7 cellular contexts compared by ENCODE assay signal in genomic region chr1:159011701-159012100, GRCh38. TPM values are rescaled to one million over a fixed set of nuclear protein-coding genes. Genes with fewer than 3 reads are reported as not detected.
DNase-seq lines count a peak whose midpoint lies in the region; ATAC-seq and TF ChIP-seq lines count a peak whose summit lies in the region.

No MANE protein-coding gene starts in this region.

- TF ChIP-seq EP300 in esophagus muscularis mucosa (IDR thresholded peaks at IDR 0.05) = no peak

- TF ChIP-seq POLR2A in GM19193 (IDR thresholded peaks at IDR 0.05; ENCODE audit: extremely low read depth, insufficient read depth, insufficient read length) (peak; percentile 4), esophagus muscularis mucosa (IDR thresholded peaks at IDR 0.05; ENCODE audit: low read depth) (no peak)

- H3K27ac Mint-ChIP-seq in T-cell = peak overlapping the region; percentile 92 to 97

- TF ChIP-seq CTCF in esophagus muscularis mucosa (IDR thresholded peaks at IDR 0.05) = no peak
- TF ChIP-seq CTCF in smooth muscle cell (IDR thresholded peaks at IDR 0.05; ENCODE audit: borderline replicate concordance, insufficient read depth, poor library complexity, severe bottlenecking) = no peak
- no peak for TF ChIP-seq CTCF in GM10248 (IDR thresholded peaks at IDR 0.05; ENCODE audit: control extremely low read depth, extremely low read depth, low read depth, missing control alignments)

- peak overlapping the region; percentile 89 to 96 (median 90) for H3K4me3 Mint-ChIP-seq in T-cell

- CTCF ChIA-PET in T-cell (lab: Charles Lee) (no interaction called here), GM10248 (lab: Yijun Ruan, JAX) (no interaction called here)

- peaks cover 5% of the 10 kb centered on the region for H4K20me1 ChIP-seq in smooth muscle cell (ENCODE audit: low read depth)

- no peaks in the 10 kb centered on the region for H3K27me3 Mint-ChIP-seq in T-cell

- H3K9me3 Mint-ChIP-seq in T-cell = no peaks in the 10 kb centered on the region

- no peaks in the 10 kb centered on the region for H3K9me3 ChIP-seq in esophagus muscularis mucosa
- no peaks in the 10 kb centered on the region for H3K9me3 ChIP-seq in smooth muscle cell (replicated peaks; ENCODE audit: low read depth)

- peaks cover 64% of the 10 kb centered on the region for H3K79me2 ChIP-seq in smooth muscle cell (ENCODE audit: low read depth)

- ATAC-seq in T-cell (replicated peaks in 1 of 4) (no peak), HG02981 (IDR thresholded peaks at IDR 0.05; ENCODE audit: unreplicated experiment) (no peak)

- peak overlapping the region; percentile 91 for H3K9ac ChIP-seq in smooth muscle cell (ENCODE audit: low read depth)

- H3K4me1 ChIP-seq in esophagus muscularis mucosa = peaks cover 8 to 32% (median 21%) of the 10 kb centered on the region in 4 donors
- H3K4me1 ChIP-seq in smooth muscle cell (ENCODE audit: low read depth) = peaks cover 21% of the 10 kb centered on the region

- peaks cover 13% of the 10 kb centered on the region for H3F3A ChIP-seq in smooth muscle cell (ENCODE audit: low read depth)

- H3K4me2 ChIP-seq in smooth muscle cell = peak overlapping the region; percentile 89

- H3K36me3 Mint-ChIP-seq in T-cell = peaks cover 45% of the 10 kb centered on the region

- H3K27ac ChIP-seq in esophagus muscularis mucosa (replicated peaks in 1 of 4) (peak overlapping the region in 3 of 4 donors; percentile 58 to 81 (median 74)), smooth muscle cell (ENCODE audit: low read depth) (peak overlapping the region; percentile 98)

- intact Hi-C loops in esophagus muscularis mucosa (cut with DNase I) = no loop called here

- H2AFZ ChIP-seq in smooth muscle cell (ENCODE audit: low read depth) = no peak overlapping the region

- POLR2A ChIA-PET in T-cell (lab: Charles Lee) = no interaction called here
- POLR2A ChIA-PET in GM10248 (lab: Yijun Ruan, JAX) = no interaction called here

- peaks cover 61 to 88% (median 64%) of the 10 kb centered on the region in 3 donors for H3K4me1 Mint-ChIP-seq in T-cell

- no peak for DNase-seq in T-cell
- DNase-seq in esophagus muscularis mucosa (ENCODE audit: extremely low spot score) = no peak
- no peak for DNase-seq in smooth muscle cell (lab: John Stamatoyannopoulos, UW; ENCODE audit: unreplicated experiment)
- no peak for DNase-seq in iPS-NIHi11 (ENCODE audit: low spot score)
- DNase-seq in GM10248 (ENCODE audit: extremely low spot score) = no peak

- peaks cover 0 to 13% (median 5%) of the 10 kb centered on the region in 4 donors for H3K36me3 ChIP-seq in esophagus muscularis mucosa
- peaks cover 14% of the 10 kb centered on the region for H3K36me3 ChIP-seq in smooth muscle cell (ENCODE audit: low read depth)

- peaks cover 0 to 3% (median 0%) of the 10 kb centered on the region in 4 donors for H3K27me3 ChIP-seq in esophagus muscularis mucosa
- H3K27me3 ChIP-seq in smooth muscle cell (ENCODE audit: low read depth) = no peaks in the 10 kb centered on the region

- H3K4me3 ChIP-seq in esophagus muscularis mucosa (peak overlapping the region; percentile 47 to 63 (median 52)), smooth muscle cell (peak overlapping the region; percentile 67)

RNA-seq across cellular contexts. Expression of gene IFI16, which starts 2.0 kb away (rescaled TPM):
- 100 to 1,000 TPM in 3 of 5 donors, 10 to 100 TPM in 2; 78.7 to 123 (median 106) TPM for total RNA-seq in T-cell
- total RNA-seq in esophagus muscularis mucosa = 100 to 1,000 TPM in 1 of 4 donors, 10 to 100 TPM in 3; 25.7 to 101 (median 35.3) TPM
- 92.1 and 96.3 TPM in 2 replicates for total RNA-seq in smooth muscle cell
- 95.9 and 114 TPM in 2 replicates for polyA plus RNA-seq in smooth muscle cell
